34 cellular contexts compared by ENCODE assay signal in the genomic region with DNA sequence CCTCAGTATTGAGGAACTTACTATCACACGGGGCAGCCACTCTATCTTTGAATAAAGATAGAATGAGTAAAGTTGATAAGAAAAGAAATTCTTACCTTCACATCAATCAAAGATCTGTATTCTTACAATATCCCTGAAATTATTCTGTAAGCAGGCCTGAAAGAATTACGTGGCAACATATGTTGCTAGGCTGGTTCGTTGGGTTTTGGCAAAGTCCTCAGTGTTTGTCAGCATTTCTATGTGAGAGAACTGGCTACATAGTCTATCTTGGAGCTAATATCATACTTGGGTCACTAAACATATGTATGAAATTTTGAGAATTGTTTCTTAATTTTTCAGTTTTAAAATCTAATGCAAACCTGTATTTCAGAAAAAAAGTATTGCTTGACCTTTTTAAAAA.
"Had no signal": no experiment of that assay in that cellular context is flagged by ENCODE, and none has a peak within 500 bp of the region (broad histone marks: within the 10 kb centered on the region; RNA-seq: fewer than 3 reads in every experiment).

No MANE protein-coding gene starts in this region.

- H3K4me3 ChIP-seq: adrenal gland, body of pancreas, coronary artery, dorsolateral prefrontal cortex had no signal

- H3K27me3 ChIP-seq: adrenal gland, body of pancreas, dorsolateral prefrontal cortex had no signal

- H3K4me1 Mint-ChIP-seq: activated CD4-positive, alpha-beta T cell treated with anti-CD3 and anti-CD28 coated beads for 36 hours; activated CD8-positive, alpha-beta memory T cell treated with anti-CD3 and anti-CD28 coated beads, Interleukin-2, amount 10 ng/mL, durations not matched to agents 7 days and 5 days; activated naive CD4-positive, alpha-beta T cell treated with anti-CD3 and anti-CD28 coated beads, Interleukin-2, amount 50 U/mL, for 24 hours; activated naive CD8-positive, alpha-beta T cell treated with anti-CD3 and anti-CD28 coated beads for 36 hours; activated naive CD8-positive, alpha-beta T cell treated with anti-CD3 and anti-CD28 coated beads, Interleukin-2, amount 50 U/mL, for 24 hours; T-helper 17 cell had no signal

- H3K4me1 ChIP-seq: adrenal gland, body of pancreas had no signal

- H3K36me3 ChIP-seq: adrenal gland had no signal

- H3K4me3 Mint-ChIP-seq: activated CD4-positive, alpha-beta memory T cell treated with anti-CD3 and anti-CD28 coated beads for 36 hours; activated CD4-positive, alpha-beta T cell treated with anti-CD3 and anti-CD28 coated beads for 36 hours; activated CD4-positive, alpha-beta T cell treated with anti-CD3 and anti-CD28 coated beads, Interleukin-2, amount 10 ng/mL, durations not matched to agents 24 days and 14 days; activated CD8-positive, alpha-beta memory T cell treated with anti-CD3 and anti-CD28 coated beads, Interleukin-2, amount 10 ng/mL, durations not matched to agents 7 days and 5 days; activated CD8-positive, alpha-beta T cell treated with anti-CD3 and anti-CD28 coated beads, Interleukin-2, amount 10 ng/mL, durations not matched to agents 7 days and 5 days; activated naive CD4-positive, alpha-beta T cell treated with anti-CD3 and anti-CD28 coated beads for 36 hours; activated naive CD4-positive, alpha-beta T cell treated with anti-CD3 and anti-CD28 coated beads, Interleukin-2, amount 50 U/mL, for 24 hours; activated naive CD8-positive, alpha-beta T cell treated with anti-CD3 and anti-CD28 coated beads for 36 hours; activated naive CD8-positive, alpha-beta T cell treated with anti-CD3 and anti-CD28 coated beads, Interleukin-2, amount 50 U/mL, for 24 hours; activated T-helper 1 cell treated with anti-CD3 and anti-CD28 coated beads, Interleukin-12 subunit alpha, Interleukin-12 subunit beta, Interleukin-2, Interleukin-4 antibody, amounts not matched to agents 30 ng/mL and 10 ng/mL and 1 ng/mL, durations not matched to agents 14 hours and 24 hours and 36 hours; dendritic cell treated with granulocyte-macrophage colony-stimulating factor and Interleukin-4, amounts not matched to agents 40 ng/mL and 50 ng/mL, for 4 days; effector memory CD8-positive, alpha-beta T cell; T-helper 17 cell; T-helper 2 cell treated with Interferon-gamma antibody and Interleukin-4, amounts not matched to agents 5 μg/mL and 100 μg/mL, for 36 hours had no signal

- DNase-seq: activated CD4-positive, alpha-beta memory T cell treated with anti-CD3 and anti-CD28 coated beads for 36 hours; activated CD4-positive, alpha-beta T cell treated with anti-CD3 and anti-CD28 coated beads for 36 hours; activated CD4-positive, alpha-beta T cell treated with anti-CD3 and anti-CD28 coated beads, Interleukin-2, amount 10 ng/mL, durations not matched to agents 24 days and 14 days; activated CD4-positive, CD25-positive, alpha-beta regulatory T cell; activated CD4-positive, CD25-positive, alpha-beta regulatory T cell treated with anti-CD3 and anti-CD28 coated beads, Interleukin-2, amount 50 U/mL, for 72 hours; activated CD8-positive, alpha-beta memory T cell treated with anti-CD3 and anti-CD28 coated beads, Interleukin-2, amount 10 ng/mL, durations not matched to agents 7 days and 5 days; activated CD8-positive, alpha-beta memory T cell treated with anti-CD3 and anti-CD28 coated beads, Interleukin-2, amount 50 U/mL, for 4 hours; activated CD8-positive, alpha-beta T cell treated with anti-CD3 and anti-CD28 coated beads, Interleukin-2, amount 10 ng/mL, durations not matched to agents 7 days and 5 days; activated effector memory CD4-positive, alpha-beta T cell treated with anti-CD3 and anti-CD28 coated beads, Interleukin-2, amount 50 U/mL, for 16 hours; activated naive CD4-positive, alpha-beta T cell treated with anti-CD3 and anti-CD28 coated beads for 36 hours; activated naive CD8-positive, alpha-beta T cell treated with anti-CD3 and anti-CD28 coated beads for 36 hours; activated naive CD8-positive, alpha-beta T cell treated with anti-CD3 and anti-CD28 coated beads, Interleukin-2, amount 50 U/mL, for 24 hours; activated T-cell treated with anti-CD3 and anti-CD28 coated beads, Interleukin-2, amount 50 U/mL, for 1 hour; activated T-cell treated with anti-CD3 and anti-CD28 coated beads, Interleukin-2, amount 50 U/mL, for 48 hours; adrenal gland; amygdala; aorta; body of pancreas; caudate nucleus; cerebellar nuclear complex; dorsolateral prefrontal cortex; effector memory CD8-positive, alpha-beta T cell; foreskin fibroblast; head of caudate nucleus; T-helper 1 cell; T-helper 17 cell; T1000 had no signal

- H3K36me3 Mint-ChIP-seq: activated CD4-positive, alpha-beta memory T cell treated with anti-CD3 and anti-CD28 coated beads for 36 hours; activated CD8-positive, alpha-beta memory T cell treated with anti-CD3 and anti-CD28 coated beads, Interleukin-2, amount 10 ng/mL, durations not matched to agents 7 days and 5 days; activated naive CD4-positive, alpha-beta T cell treated with anti-CD3 and anti-CD28 coated beads, Interleukin-2, amount 50 U/mL, for 24 hours; activated naive CD8-positive, alpha-beta T cell treated with anti-CD3 and anti-CD28 coated beads for 36 hours had no signal

- H3K9me3 ChIP-seq: adrenal gland, body of pancreas had no signal

- ATAC-seq: activated CD4-positive, alpha-beta T cell treated with anti-CD3 and anti-CD28 coated beads for 36 hours; activated CD8-positive, alpha-beta memory T cell treated with anti-CD3 and anti-CD28 coated beads, Interleukin-2, amount 10 ng/mL, durations not matched to agents 7 days and 5 days; activated CD8-positive, alpha-beta T cell treated with anti-CD3 and anti-CD28 coated beads, Interleukin-2, amount 10 ng/mL, durations not matched to agents 7 days and 5 days; activated naive CD8-positive, alpha-beta T cell treated with anti-CD3 and anti-CD28 coated beads, Interleukin-2, amount 50 U/mL, for 24 hours; body of pancreas; effector memory CD8-positive, alpha-beta T cell; T-helper 17 cell had no signal

- H3K27ac ChIP-seq: adrenal gland, body of pancreas, coronary artery, dorsolateral prefrontal cortex, epithelial cell of prostate had no signal

- H3K27ac Mint-ChIP-seq: activated CD4-positive, alpha-beta memory T cell treated with anti-CD3 and anti-CD28 coated beads for 36 hours; activated CD4-positive, alpha-beta T cell treated with anti-CD3 and anti-CD28 coated beads for 36 hours; activated CD4-positive, alpha-beta T cell treated with anti-CD3 and anti-CD28 coated beads, Interleukin-2, amount 10 ng/mL, durations not matched to agents 24 days and 14 days; activated CD8-positive, alpha-beta memory T cell treated with anti-CD3 and anti-CD28 coated beads, Interleukin-2, amount 10 ng/mL, durations not matched to agents 7 days and 5 days; activated CD8-positive, alpha-beta T cell treated with anti-CD3 and anti-CD28 coated beads, Interleukin-2, amount 10 ng/mL, durations not matched to agents 7 days and 5 days; activated naive CD4-positive, alpha-beta T cell treated with anti-CD3 and anti-CD28 coated beads for 36 hours; activated naive CD4-positive, alpha-beta T cell treated with anti-CD3 and anti-CD28 coated beads, Interleukin-2, amount 50 U/mL, for 24 hours; activated naive CD8-positive, alpha-beta T cell treated with anti-CD3 and anti-CD28 coated beads for 36 hours; activated naive CD8-positive, alpha-beta T cell treated with anti-CD3 and anti-CD28 coated beads, Interleukin-2, amount 50 U/mL, for 24 hours; activated T-helper 1 cell treated with anti-CD3 and anti-CD28 coated beads, Interleukin-12 subunit alpha, Interleukin-12 subunit beta, Interleukin-2, Interleukin-4 antibody, amounts not matched to agents 30 ng/mL and 10 ng/mL and 1 ng/mL, durations not matched to agents 14 hours and 24 hours and 36 hours; activated T-helper 2 cell treated with anti-CD3 and anti-CD28 coated beads, Interferon-gamma antibody, Interleukin-2, Interleukin-4, amounts not matched to agents 10 μg/mL and 5 μg/mL and 100 μg/mL, durations not matched to agents 14 hours and 24 hours and 36 hours; dendritic cell treated with granulocyte-macrophage colony-stimulating factor and Interleukin-4, amounts not matched to agents 40 ng/mL and 50 ng/mL, for 4 days; effector memory CD8-positive, alpha-beta T cell; T-helper 17 cell; T-helper 2 cell treated with Interferon-gamma antibody and Interleukin-4, amounts not matched to agents 5 μg/mL and 100 μg/mL, for 36 hours had no signal

- H3K27me3 Mint-ChIP-seq: activated CD4-positive, alpha-beta memory T cell treated with anti-CD3 and anti-CD28 coated beads for 36 hours; activated CD4-positive, alpha-beta T cell treated with anti-CD3 and anti-CD28 coated beads for 36 hours; activated CD4-positive, alpha-beta T cell treated with anti-CD3 and anti-CD28 coated beads, Interleukin-2, amount 10 ng/mL, durations not matched to agents 24 days and 14 days; activated CD8-positive, alpha-beta memory T cell treated with anti-CD3 and anti-CD28 coated beads, Interleukin-2, amount 10 ng/mL, durations not matched to agents 7 days and 5 days; activated naive CD4-positive, alpha-beta T cell treated with anti-CD3 and anti-CD28 coated beads, Interleukin-2, amount 50 U/mL, for 24 hours; activated naive CD8-positive, alpha-beta T cell treated with anti-CD3 and anti-CD28 coated beads for 36 hours; activated naive CD8-positive, alpha-beta T cell treated with anti-CD3 and anti-CD28 coated beads, Interleukin-2, amount 50 U/mL, for 24 hours; dendritic cell treated with granulocyte-macrophage colony-stimulating factor and Interleukin-4, amounts not matched to agents 40 ng/mL and 50 ng/mL, for 4 days; effector memory CD8-positive, alpha-beta T cell; T-helper 17 cell had no signal
